Comparison of ENCODE assay signal across 13 cellular contexts in genomic region chr1:227351443-227351842, GRCh38. TPM values are rescaled to one million over a fixed set of nuclear protein-coding genes. Genes with fewer than 3 reads are reported as not detected.
DNase-seq lines count a peak whose midpoint lies in the region; ATAC-seq, FAIRE-seq and TF ChIP-seq lines count a peak whose summit lies in the region.
"Had no signal": no experiment of that assay in that cellular context is flagged by ENCODE, and none has a peak within 500 bp of the region (broad histone marks: within the 10 kb centered on the region; RNA-seq: fewer than 3 reads in every experiment).

No MANE protein-coding gene starts in this region.

- H3K4me1 ChIP-seq in liver (ENCODE audit: control insufficient read depth in 4 of 4, insufficient read depth in 4 of 4, low read length in 3 of 4) (no peaks in the 10 kb centered on the region), HepG2 (ENCODE audit: insufficient read depth, low read length) (no peaks in the 10 kb centered on the region), PC-9 (replicated peaks; ENCODE audit: insufficient read depth) (peaks cover 15% of the 10 kb centered on the region)

- H2AFZ ChIP-seq in HepG2 (ENCODE audit: low read length): no peak overlapping the region
- H2AFZ ChIP-seq in PC-9: no peak overlapping the region

- H3K4me2 ChIP-seq in HepG2 (ENCODE audit: low read depth, low read length) (no peak overlapping the region), PC-9 (no peak overlapping the region)

- peaks cover 10% of the 10 kb centered on the region for H3F3A ChIP-seq in PC-9 (ENCODE audit: insufficient read depth, low read depth)

- ATAC-seq in HepG2: no peak
- ATAC-seq: activated naive CD4-positive, alpha-beta T cell treated with anti-CD3 and anti-CD28 coated beads, Interleukin-2, amount 50 U/mL, for 72 hours had no signal

- H4K20me1 ChIP-seq in HepG2 (ENCODE audit: insufficient read depth, low read length) (no peaks in the 10 kb centered on the region), PC-9 (ENCODE audit: insufficient read depth) (no peaks in the 10 kb centered on the region)

- TF ChIP-seq EP300 in HepG2 (IDR thresholded peaks at IDR 0.05; ENCODE audit: low read depth in 2 of 2, low read length in 2 of 2): no peak
- TF ChIP-seq EP300 in HepG2 (CRISPR knock-in tag; IDR thresholded peaks at IDR 0.05; ENCODE audit: borderline replicate concordance): no peak

- H3K4me3 ChIP-seq in liver (ENCODE audit: low read depth in 1 of 3, low read length in 3 of 3) (no peak overlapping the region), HepG2 (replicated peaks in 1 of 3; ENCODE audit: insufficient read depth in 1 of 3, low read depth in 2 of 3, low read length in 3 of 3) (no peak overlapping the region), PC-9 (no peak overlapping the region)
- H3K4me3 ChIP-seq: gastrocnemius medialis had no signal

- 0% methylated on average over 1 of the region's 1 CpG for WGBS in liver
- 0% methylated on average over 1 of the region's 1 CpG for WGBS in HepG2 (ENCODE audit: low lambda C conversion rate)

- H3K9me2 ChIP-seq in PC-9 (ENCODE audit: insufficient read depth): no peaks in the 10 kb centered on the region

- TF ChIP-seq CTCF in liver (IDR thresholded peaks at IDR 0.05; ENCODE audit: low read depth, low read length, missing input control): no peak
- no peak for TF ChIP-seq CTCF in HepG2 (CRISPR knock-in tag; IDR thresholded peaks at IDR 0.05)
- TF ChIP-seq CTCF in PC-9 (conservative IDR thresholded peaks at IDR 0.05): no peak

- DNase-seq in HepG2 (ENCODE audit: low spot score) (no peak), dermis microvascular lymphatic vessel endothelial cell (ENCODE audit: low read depth in 2 of 2) (peak; percentile 22 to 91), left kidney (ENCODE audit: low read depth, low spot score) (peak; percentile 35), PC-9 (no peak), NCI-H345 (lab: John Stamatoyannopoulos, UW) (no peak), KBM-7 (no peak)
- DNase-seq in central memory CD4-positive, alpha-beta T cell: no peak
- DNase-seq: activated CD4-positive, CD25-positive, alpha-beta regulatory T cell; gastrocnemius medialis; Karpas-422; NCI-H2081 treated with DMSO at 0.1 percent for 48 hours had no signal

- H3K27me3 ChIP-seq in liver (ENCODE audit: control insufficient read depth in 4 of 4, insufficient read depth in 4 of 4, low read length in 3 of 4) (no peaks in the 10 kb centered on the region), HepG2 (ENCODE audit: control insufficient read depth in 1 of 2, insufficient read depth in 2 of 2, low read length in 2 of 2) (peaks cover 0 to 8% of the 10 kb centered on the region in 2 experiments; a peak in 1 of 5 replicates), PC-9 (ENCODE audit: insufficient read depth, low read depth) (no peaks in the 10 kb centered on the region)
- H3K27me3 ChIP-seq: gastrocnemius medialis had no signal

- no peaks in the 10 kb centered on the region for H3K9me3 ChIP-seq in liver (ENCODE audit: control insufficient read depth in 4 of 4, low read length in 3 of 4)
- no peaks in the 10 kb centered on the region for H3K9me3 ChIP-seq in HepG2 (ENCODE audit: low read length)
- no peaks in the 10 kb centered on the region for H3K9me3 ChIP-seq in PC-9 (ENCODE audit: insufficient read depth, low read depth)
- H3K9me3 ChIP-seq: gastrocnemius medialis had no signal

- TF ChIP-seq RAD21 in liver (IDR thresholded peaks at IDR 0.05) (no peak), HepG2 (CRISPR knock-in tag; IDR thresholded peaks at IDR 0.05) (no peak)

- H3K79me2 ChIP-seq in HepG2 (ENCODE audit: insufficient read depth, low read length): no peaks in the 10 kb centered on the region
- no peaks in the 10 kb centered on the region for H3K79me2 ChIP-seq in PC-9 (ENCODE audit: low read depth)

- intact Hi-C loops in HepG2 (cut with micrococcal nuclease; ENCODE audit: unreplicated experiment) (no loop called here), PC-9 (cut with micrococcal nuclease; ENCODE audit: unreplicated experiment) (no loop called here)

- TF ChIP-seq POLR2A in HepG2 (IDR thresholded peaks at IDR 0.05; ENCODE audit: insufficient read depth in 1 of 2, low read depth in 2 of 2, low read length in 2 of 2): no peak

- in situ Hi-C loops in HepG2 (cut with HindIII; ENCODE audit: extremely low pct_ligation_motif_present, low pct_unique_long_range_greater_than_20kb) (no loop called here), KBM-7 (cut with MboI; ENCODE audit: low pct_unique_long_range_greater_than_20kb, low sequenced_read_pairs) (no loop called here)

- H3K9ac ChIP-seq in liver (ENCODE audit: low read depth in 1 of 2, low read length in 2 of 2): no peak overlapping the region
- no peak overlapping the region for H3K9ac ChIP-seq in HepG2 (ENCODE audit: insufficient read depth, low read depth, low read length)

- CTCF ChIA-PET in HepG2 (lab: Yijun Ruan, JAX; ENCODE audit: low intra/inter-chr PET ratio, low total read pairs): no interaction called here
- CTCF ChIA-PET in PC-9 (lab: Charles Lee): no interaction called here

- no peak for FAIRE-seq in HepG2 (lab: Jason Lieb, UNC)

- BruUV-seq in HepG2 (replicated peaks; lab: Mats Ljungman, UMichigan) (no TSS peak), PC-9 (replicated peaks; lab: Mats Ljungman, UMichigan) (no TSS peak)

- H3K36me3 ChIP-seq in liver (ENCODE audit: control insufficient read depth in 4 of 4, insufficient read depth in 3 of 4, low read depth in 1 of 4, low read length in 3 of 4) (no peaks in the 10 kb centered on the region), HepG2 (replicated peaks in 1 of 2; ENCODE audit: control insufficient read depth in 1 of 2, insufficient read depth in 2 of 2, low read length in 2 of 2) (no peaks in the 10 kb centered on the region), PC-9 (ENCODE audit: low read depth) (no peaks in the 10 kb centered on the region)
- H3K36me3 ChIP-seq: gastrocnemius medialis had no signal

- H3K27ac ChIP-seq in liver (ENCODE audit: low read depth in 1 of 2, low read length in 2 of 2) (no peak overlapping the region), HepG2 (ENCODE audit: extremely low read length, insufficient read depth, low read length) (no peak overlapping the region), PC-9 (no peak overlapping the region)

- POLR2A ChIA-PET in HepG2 (lab: Yijun Ruan, JAX): no interaction called here
- POLR2A ChIA-PET in PC-9 (lab: Charles Lee; ENCODE audit: unreplicated experiment): no interaction called here

TF ChIP-seq in liver, 16 proteins besides CTCF, POLR2A, EP300 and RAD21 (continues in another document):
- TF ChIP-seq GABPA (IDR thresholded peaks at IDR 0.05 in 1 of 2, conservative IDR thresholded peaks at IDR 0.05 in 1 of 2): no peak
- TF ChIP-seq HNF4G (IDR thresholded peaks at IDR 0.05): no peak
- TF ChIP-seq YY1 (IDR thresholded peaks at IDR 0.05): no peak
- no peak for TF ChIP-seq MAX (IDR thresholded peaks at IDR 0.05)
- no peak for TF ChIP-seq TAF1 (conservative IDR thresholded peaks at IDR 0.05)

TF ChIP-seq in HepG2, 621 proteins besides CTCF, POLR2A, EP300 and RAD21:
- no peak for TF ChIP-seq NFYB (CRISPR knock-in tag; IDR thresholded peaks at IDR 0.05)
- TF ChIP-seq FOSL2 (CRISPR knock-in tag; IDR thresholded peaks at IDR 0.05): no peak
- no peak for TF ChIP-seq SOX6 (IDR thresholded peaks at IDR 0.05)
- TF ChIP-seq SOX6 (CRISPR knock-in tag; IDR thresholded peaks at IDR 0.05): no peak
- TF ChIP-seq ZNF101 (CRISPR knock-in tag; IDR thresholded peaks at IDR 0.05; ENCODE audit: borderline replicate concordance, low read depth): no peak
- TF ChIP-seq ZBTB7A (CRISPR knock-in tag; IDR thresholded peaks at IDR 0.05): no peak
- TF ChIP-seq ZNF552 (CRISPR knock-in tag; IDR thresholded peaks at IDR 0.05; ENCODE audit: borderline replicate concordance): no peak
- TF ChIP-seq ZNF615 (CRISPR knock-in tag; IDR thresholded peaks at IDR 0.05; ENCODE audit: borderline replicate concordance): no peak
- no peak for TF ChIP-seq ZBTB21 (CRISPR knock-in tag; IDR thresholded peaks at IDR 0.05)
- TF ChIP-seq ZNF567 (CRISPR knock-in tag; IDR thresholded peaks at IDR 0.05; ENCODE audit: borderline replicate concordance): no peak
- no peak for TF ChIP-seq ZNF17 (CRISPR knock-in tag; IDR thresholded peaks at IDR 0.05)
- TF ChIP-seq ZFP36 (IDR thresholded peaks at IDR 0.05; ENCODE audit: borderline replicate concordance, low read depth, low read length, partially characterized antibody): no peak
- no peak for TF ChIP-seq KDM6A (CRISPR knock-in tag; IDR thresholded peaks at IDR 0.05; ENCODE audit: low read depth)
- no peak for TF ChIP-seq ZFP36L2 (CRISPR knock-in tag; IDR thresholded peaks at IDR 0.05)

RNA-seq across cellular contexts. Expression of gene CDC42BPA, which starts 33.2 kb away (rescaled TPM):
- total RNA-seq in liver (10 to 100 TPM; 34.4 to 39.9 TPM), HepG2 (2016; rRNA removed; fragmentation: Illumina TruSeq; extraction: Trizol) (15.4 and 16.0 TPM in 2 replicates), dermis microvascular lymphatic vessel endothelial cell (53.0 and 55.0 TPM in 2 replicates), PC-9 (2021) (45.5 and 47.5 TPM in 2 replicates)
- polyA plus RNA-seq in liver (10 to 100 TPM in 1 of 2 donors, 1 to 10 TPM in 1; 5.8 to 14.2 TPM), HepG2 (2011; rRNA removed) (6.5 and 7.4 TPM in 2 replicates)
- total RNA-seq in HepG2 (2016; cell fraction: cytosol; rRNA removed; fragmentation: Illumina TruSeq; extraction: Trizol; ENCODE audit: low read depth): 14.9 and 18.1 TPM in 2 replicates
- 13.8 and 15.4 TPM in 2 replicates for total RNA-seq in HepG2 (2016; cell fraction: insoluble cytoplasmic fraction; rRNA removed; fragmentation: Illumina TruSeq; extraction: Trizol)
- 11.4 and 14.7 TPM in 2 replicates for total RNA-seq in HepG2 (2016; cell fraction: membrane; rRNA removed; fragmentation: Illumina TruSeq; extraction: Trizol)
- 31.5 and 36.1 TPM in 2 replicates for total RNA-seq in HepG2 (2016; cell fraction: nucleus; rRNA removed; fragmentation: Illumina TruSeq; extraction: Trizol)
- polyA plus RNA-seq in HepG2 (2011; cell fraction: cytosol; rRNA removed): 3.2 and 5.4 TPM in 2 replicates
- polyA plus RNA-seq in HepG2 (2011; cell fraction: nucleus; rRNA removed): 7.2 and 9.9 TPM in 2 replicates
- 9.5 and 12.2 TPM in 2 replicates for polyA plus RNA-seq in HepG2 (2012)
- 0.61 and 0.69 TPM in 2 replicates for polyA plus RNA-seq in HepG2 (2016; cell fraction: cytosol; fragmentation: Illumina TruSeq; extraction: Trizol; ENCODE audit: low read depth)
- polyA plus RNA-seq in HepG2 (2016; cell fraction: insoluble cytoplasmic fraction; fragmentation: Illumina TruSeq; extraction: Trizol; ENCODE audit: low read depth): 7.5 and 8.2 TPM in 2 replicates
- 1.8 and 2.2 TPM in 2 replicates for polyA plus RNA-seq in HepG2 (2016; cell fraction: membrane; fragmentation: Illumina TruSeq; extraction: Trizol; ENCODE audit: low read depth)
- 8.1 and 9.4 TPM in 2 replicates for polyA plus RNA-seq in HepG2 (2016; cell fraction: nucleus; fragmentation: Illumina TruSeq; extraction: Trizol; ENCODE audit: insufficient read depth, low read depth)
- 17.7 and 19.2 TPM in 2 replicates for polyA minus RNA-seq in HepG2 (2011; rRNA and poly(A)+ RNA removed; ENCODE audit: low replicate concordance)
- 12.0 and 17.0 TPM in 2 replicates for polyA minus RNA-seq in HepG2 (2011; cell fraction: cytosol; rRNA and poly(A)+ RNA removed)
- polyA minus RNA-seq in HepG2 (2011; cell fraction: nucleus; rRNA and poly(A)+ RNA removed): 119 and 124 TPM in 2 replicates

Comparison
In these comparisons a context has a peak if more than half of its experiments do, and no peak if none do; other contexts are left out.
1. DNase-seq: peak in dermis microvascular lymphatic vessel endothelial cell (2 of 2) and left kidney (single experiment); none in HepG2 (single experiment), PC-9 (0 of 2), NCI-H345 (single experiment), KBM-7 (single experiment) and central memory CD4-positive, alpha-beta T cell (single experiment).